Comparison of ENCODE assay signal across 28 cellular contexts in genomic region chr2:44061469-44061868, GRCh38.
"Had no signal": no experiment of that assay in that cellular context is flagged by ENCODE, and none has a peak within 500 bp of the region (broad histone marks: within the 10 kb centered on the region; RNA-seq: fewer than 3 reads in every experiment).

No MANE protein-coding gene starts in this region.

- H3K4me3 ChIP-seq: ascending aorta, breast epithelium, cardiac muscle cell, colonic mucosa, esophagus squamous epithelium, gastroesophageal sphincter had no signal

- H3K9me3 ChIP-seq: ascending aorta, breast epithelium, colonic mucosa, esophagus squamous epithelium, gastroesophageal sphincter had no signal

- DNase-seq: activated CD4-positive, alpha-beta memory T cell treated with anti-CD3 and anti-CD28 coated beads, Interleukin-2, amount 10 ng/mL, durations not matched to agents 7 days and 5 days; activated CD4-positive, alpha-beta T cell treated with anti-CD3 and anti-CD28 coated beads for 1 hour; activated CD4-positive, alpha-beta T cell treated with anti-CD3 and anti-CD28 coated beads for 4 hours; activated CD4-positive, alpha-beta T cell treated with anti-CD3 and anti-CD28 coated beads, Interleukin-2, amount 10 ng/mL, durations not matched to agents 7 days and 5 days; activated CD4-positive, alpha-beta T cell treated with anti-CD3 and anti-CD28 coated beads, Interleukin-2, amount 50 U/mL, for 4 hours; activated CD8-positive, alpha-beta memory T cell treated with anti-CD3 and anti-CD28 coated beads, Interleukin-2, amount 50 U/mL, for 48 hours; activated gamma-delta T cell; activated naive CD4-positive, alpha-beta T cell; activated naive CD4-positive, alpha-beta T cell treated with anti-CD3 and anti-CD28 coated beads, Interleukin-2, amount 10 ng/mL, durations not matched to agents 7 days and 5 days; activated naive CD8-positive, alpha-beta T cell treated with anti-CD3 and anti-CD28 coated beads, Interleukin-2, amount 10 ng/mL, durations not matched to agents 7 days and 5 days; activated T-cell treated with anti-CD3 and anti-CD28 coated beads for 4 hours; activated T-cell treated with anti-CD3 and anti-CD28 coated beads, Interleukin-2, amount 50 U/mL, for 24 hours; activated T-cell treated with anti-CD3 and anti-CD28 coated beads, Interleukin-2, amount 50 U/mL, for 72 hours; central memory CD4-positive, alpha-beta T cell; cerebellar nuclear complex; colonic mucosa; effector CD8-positive, alpha-beta T cell; esophagus squamous epithelium; foreskin melanocyte; T-helper 2 cell had no signal

- H3K27me3 ChIP-seq: ascending aorta, breast epithelium, cardiac muscle cell, colonic mucosa had no signal

- H3K4me1 ChIP-seq: ascending aorta, breast epithelium, colonic mucosa, esophagus squamous epithelium, gastroesophageal sphincter had no signal

- H3K36me3 ChIP-seq: ascending aorta, breast epithelium, cardiac muscle cell, colonic mucosa, esophagus squamous epithelium, gastroesophageal sphincter had no signal

- ATAC-seq: activated naive CD4-positive, alpha-beta T cell treated with anti-CD3 and anti-CD28 coated beads, Interleukin-2, amount 50 U/mL, for 72 hours; activated T-cell treated with anti-CD3 and anti-CD28 coated beads, Interleukin-2, amount 50 U/mL, for 72 hours; gastroesophageal sphincter had no signal

- FAIRE-seq: endometrium, endothelial cell of umbilical vein had no signal

- H3K27ac ChIP-seq: ascending aorta, breast epithelium, cardiac muscle cell, colonic mucosa, epithelial cell of prostate, esophagus squamous epithelium, gastroesophageal sphincter had no signal
